In the genomic region with DNA sequence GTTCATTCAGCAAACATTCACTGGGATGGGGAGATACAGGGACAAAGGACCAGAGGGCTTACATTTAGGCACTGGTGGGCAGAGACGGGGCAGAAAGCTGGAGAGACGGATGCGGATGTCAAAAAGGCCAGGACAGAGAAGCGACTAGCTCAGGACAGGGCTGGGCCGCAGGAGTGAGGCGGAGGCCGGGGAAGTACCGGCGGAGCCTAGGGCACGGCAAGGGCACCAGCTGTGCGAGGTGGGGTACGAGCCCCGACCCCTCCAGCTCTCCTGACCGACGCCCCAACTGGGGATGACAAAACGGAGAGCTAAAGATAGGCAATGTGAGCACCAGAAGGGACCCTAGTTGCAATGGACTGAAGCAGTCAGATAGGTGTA, we compare ENCODE assay signal across 9 cellular contexts. TPM values are rescaled to one million over a fixed set of nuclear protein-coding genes. Genes with fewer than 3 reads are reported as not detected.
DNase-seq lines count a peak whose midpoint lies in the region; ATAC-seq and TF ChIP-seq lines count a peak whose summit lies in the region.
"Had no signal": no experiment of that assay in that cellular context is flagged by ENCODE, and none has a peak within 500 bp of the region (broad histone marks: within the 10 kb centered on the region; RNA-seq: fewer than 3 reads in every experiment).

No MANE protein-coding gene starts in this region.

- H3K27ac ChIP-seq in SJCRH30 (peak overlapping the region; percentile 16; the same call in 1 of the 2 replicates), trophoblast cell (ENCODE audit: low read depth, low read length) (no peak overlapping the region)

- no peak for ATAC-seq in HG02763 (IDR thresholded peaks at IDR 0.05; ENCODE audit: unreplicated experiment)

- no peak overlapping the region for H3K14ac ChIP-seq in trophoblast cell (ENCODE audit: low read length)

- H4K12ac ChIP-seq in trophoblast cell (ENCODE audit: low read depth, low read length): no peak overlapping the region

- no peaks in the 10 kb centered on the region for H3K9me3 Mint-ChIP-seq in endothelial cell (ENCODE audit: unreplicated experiment)

- H2AFZ ChIP-seq in trophoblast cell (ENCODE audit: insufficient read depth, low read length, poor library complexity): no peak overlapping the region

- H3K27ac Mint-ChIP-seq in endothelial cell (ENCODE audit: unreplicated experiment): peak overlapping the region; percentile 45

- no peak overlapping the region for H3K23ac ChIP-seq in trophoblast cell (ENCODE audit: low read length)

- no peak overlapping the region for H3K18ac ChIP-seq in trophoblast cell (ENCODE audit: low read length)

- peaks cover 4% of the 10 kb centered on the region for H3K36me3 Mint-ChIP-seq in endothelial cell (ENCODE audit: low read depth, unreplicated experiment)

- peak overlapping the region; percentile 12 for H2AK5ac ChIP-seq in trophoblast cell (ENCODE audit: low read length)

- no peaks in the 10 kb centered on the region for H3K79me1 ChIP-seq in trophoblast cell (ENCODE audit: low read length)

- TF ChIP-seq CTCF in GM06990 (IDR thresholded peaks at IDR 0.05; ENCODE audit: insufficient read depth, low read length, poor library complexity, severe bottlenecking): no peak
- TF ChIP-seq CTCF in endothelial cell (IDR thresholded peaks at IDR 0.05; ENCODE audit: unreplicated experiment): no peak

- peaks cover 8% of the 10 kb centered on the region for H3K27me3 Mint-ChIP-seq in endothelial cell (ENCODE audit: unreplicated experiment)

- no peaks in the 10 kb centered on the region for H3K27me3 ChIP-seq in GM06990 (replicated peaks; ENCODE audit: control insufficient read depth, insufficient read depth, low read length)
- H3K27me3 ChIP-seq in SJCRH30: no peaks in the 10 kb centered on the region
- peaks cover 2% of the 10 kb centered on the region for H3K27me3 ChIP-seq in trophoblast cell (ENCODE audit: insufficient read depth, low read length)

- peaks cover 17% of the 10 kb centered on the region for H3K4me1 Mint-ChIP-seq in endothelial cell (ENCODE audit: unreplicated experiment)

- no peak overlapping the region for H3K9ac ChIP-seq in trophoblast cell (ENCODE audit: low read length)

- peak overlapping the region; percentile 11 for H4K8ac ChIP-seq in trophoblast cell (ENCODE audit: low read depth, low read length)

- H3K9me3 ChIP-seq in SJCRH30 (replicated peaks) (no peaks in the 10 kb centered on the region), trophoblast cell (ENCODE audit: insufficient read depth, low read depth, low read length) (no peaks in the 10 kb centered on the region)

- peak overlapping the region; percentile 36 for H3K4me2 ChIP-seq in trophoblast cell (ENCODE audit: low read length)

- H2BK5ac ChIP-seq in trophoblast cell (ENCODE audit: low read depth, low read length, poor library complexity): no peak overlapping the region

- H3K36me3 ChIP-seq in GM06990 (ENCODE audit: control insufficient read depth, insufficient read depth, low read length) (no peaks in the 10 kb centered on the region), SJCRH30 (no peaks in the 10 kb centered on the region), trophoblast cell (ENCODE audit: control insufficient read depth in 1 of 2, insufficient read depth in 2 of 2, low read length in 2 of 2) (no peaks in the 10 kb centered on the region)

- no peak overlapping the region for H2BK12ac ChIP-seq in trophoblast cell (ENCODE audit: low read length)

- peaks cover 12% of the 10 kb centered on the region for H3K4me1 ChIP-seq in SJCRH30
- H3K4me1 ChIP-seq in trophoblast cell (ENCODE audit: control insufficient read depth in 1 of 2, insufficient read depth in 2 of 2, low read length in 2 of 2): peaks cover 0 to 8% of the 10 kb centered on the region in 2 experiments

- no peak overlapping the region for H3K4me3 Mint-ChIP-seq in endothelial cell (ENCODE audit: unreplicated experiment)

- no peak overlapping the region for H4K91ac ChIP-seq in trophoblast cell (ENCODE audit: low read depth, low read length)

- H3K79me2 ChIP-seq in trophoblast cell (ENCODE audit: control insufficient read depth, insufficient read depth, low read length, poor library complexity): no peaks in the 10 kb centered on the region

- H2BK120ac ChIP-seq in trophoblast cell (ENCODE audit: insufficient read depth, low read length, poor library complexity): no peak overlapping the region

- no peak overlapping the region for H3K4ac ChIP-seq in trophoblast cell (ENCODE audit: low read depth, low read length)

- no peak for DNase-seq in GM06990 (ENCODE audit: extremely low read depth, insufficient read length)
- DNase-seq in SJCRH30: peak in 1 of 2 experiments; percentile 7
- DNase-seq in endothelial cell (ENCODE audit: low spot score): no peak
- no peak for DNase-seq in trophoblast cell
- DNase-seq in ureter (ENCODE audit: low spot score): no peak
- DNase-seq in cerebellar cortex (ENCODE audit: low spot score): no peak
- no peak for DNase-seq in dedifferentiated amniotic fluid mesenchymal stem cell (ENCODE audit: extremely low spot score)

- H3K4me3 ChIP-seq in GM06990 (replicated peaks; ENCODE audit: low read depth, low read length): peak overlapping the region; percentile 30
- peak overlapping the region; percentile 53 for H3K4me3 ChIP-seq in SJCRH30
- no peak overlapping the region for H3K4me3 ChIP-seq in trophoblast cell (ENCODE audit: low read depth, low read length)

- no CpG with 5 or more reads among the region's 16 CpGs for WGBS in trophoblast cell (ENCODE audit: extremely low coverage, insufficient coverage, insufficient read length)

RNA-seq across cellular contexts. Expression of gene SGCA, which starts 3.9 kb away (rescaled TPM):
- 43.2 and 43.4 TPM in 2 replicates for total RNA-seq in SJCRH30 (2014; rRNA removed; shearing (Covaris generic))
- total RNA-seq in endothelial cell (ENCODE audit: unreplicated experiment): not detected
- polyA plus RNA-seq in trophoblast cell (2013): not detected in 2 replicates
- 16.9 TPM for total RNA-seq in ureter
- total RNA-seq: kidney epithelial cell had no signal

RNA-seq across cellular contexts. Expression of gene PPP1R9B, which starts 11.4 kb away (rescaled TPM):
- 32.1 TPM in 2 replicates for total RNA-seq in SJCRH30 (2014; rRNA removed; shearing (Covaris generic))
- 101 TPM for total RNA-seq in endothelial cell (ENCODE audit: unreplicated experiment)
- polyA plus RNA-seq in trophoblast cell (2013): 23.2 and 23.4 TPM in 2 replicates
- total RNA-seq in ureter: 38.4 TPM

RNA-seq across cellular contexts. Expression of gene SAMD14, which starts 31.9 kb away (rescaled TPM):
- 2.4 and 3.1 TPM in 2 replicates for total RNA-seq in SJCRH30 (2014; rRNA removed; shearing (Covaris generic))
- total RNA-seq in endothelial cell (ENCODE audit: unreplicated experiment) (82.0 TPM), ureter (5.5 TPM)
- polyA plus RNA-seq in trophoblast cell (2013): 6.9 and 7.4 TPM in 2 replicates

RNA-seq across cellular contexts. Expression of gene COL1A1, which starts 39.5 kb away (rescaled TPM):
- total RNA-seq in SJCRH30 (2014; rRNA removed; shearing (Covaris generic)): 4.2 and 4.4 TPM in 2 replicates
- total RNA-seq in endothelial cell (ENCODE audit: unreplicated experiment): 6.8 TPM
- polyA plus RNA-seq in trophoblast cell (2013): 548 and 582 TPM in 2 replicates
- 331 TPM for total RNA-seq in ureter

Comparison
In these comparisons a context has a peak if more than half of its experiments do, and no peak if none do; other contexts are left out.
1. RNA of gene SGCA, which starts 3.9 kb away (total RNA-seq): 43.2 to 43.4 TPM in SJCRH30 and 16.9 TPM in ureter (single experiment); not detected in endothelial cell (single experiment); every median in the first group is over 10 times any median in the second.
2. RNA of gene SAMD14, which starts 31.9 kb away (total RNA-seq): 82.0 TPM in endothelial cell (single experiment); 5.5 TPM in ureter (single experiment) and 2.4 to 3.1 TPM in SJCRH30; every median in the first group is over 10 times any median in the second.